In the genomic region with DNA sequence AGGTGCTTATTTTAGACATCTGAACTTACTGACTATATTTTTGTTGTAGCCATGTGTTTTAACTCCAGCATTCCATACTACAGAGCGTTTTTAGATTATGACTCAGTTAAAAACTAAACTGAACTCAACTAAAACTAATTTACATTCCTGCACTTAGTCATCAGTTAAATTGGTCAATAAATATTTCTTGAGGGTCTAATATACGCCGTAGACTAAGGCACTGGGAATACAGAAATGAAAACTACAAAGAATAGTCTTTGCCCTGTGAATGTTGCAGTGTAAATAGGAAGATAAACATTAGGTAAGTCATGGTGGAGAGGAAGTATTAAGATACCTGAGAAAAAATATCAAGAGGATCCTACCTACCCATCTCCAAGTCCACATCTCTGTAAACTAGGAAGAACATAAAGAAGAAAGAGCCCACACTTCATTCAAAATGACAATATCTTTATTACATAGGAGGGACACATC, we compare ENCODE assay signal across 10 cellular contexts. TPM values are rescaled to one million over a fixed set of nuclear protein-coding genes. Genes with fewer than 3 reads are reported as not detected.
A peak's percentile ranks its signal among the peaks of the same experiment; 100 is the strongest.
DNase-seq lines count a peak whose midpoint lies in the region; ATAC-seq, FAIRE-seq and TF ChIP-seq lines count a peak whose summit lies in the region.
"Had no signal": no experiment of that assay in that cellular context is flagged by ENCODE, and none has a peak within 500 bp of the region (broad histone marks: within the 10 kb centered on the region; RNA-seq: fewer than 3 reads in every experiment).

No MANE protein-coding gene starts in this region.

- no peak for TF ChIP-seq POLR2A in GM12892 (IDR thresholded peaks at IDR 0.05; ENCODE audit: low read depth, low read length)

- peaks cover 14% of the 10 kb centered on the region for H3K36me3 ChIP-seq in SK-N-MC (ENCODE audit: insufficient read depth, low read length)

- H3K4me3 ChIP-seq in SK-N-MC (peak overlapping the region; percentile 55), retinal pigment epithelial cell (ENCODE audit: low read length) (no peak overlapping the region)

- no peaks in the 10 kb centered on the region for H3K9me3 ChIP-seq in SK-N-MC (ENCODE audit: low read depth, low read length)
- no peaks in the 10 kb centered on the region for H3K9me3 ChIP-seq in T-helper 17 cell (ENCODE audit: control insufficient read depth, low read length, poor library complexity, severe bottlenecking)

- TF ChIP-seq CTCF in retinal pigment epithelial cell (conservative IDR thresholded peaks at IDR 0.05; ENCODE audit: low read depth, low read length): no peak

- H3K4me1 Mint-ChIP-seq in T-helper 17 cell: peaks cover 43% of the 10 kb centered on the region

- no peak for DNase-seq in GM12892 (ENCODE audit: insufficient read length)
- no peak for DNase-seq in SK-N-MC (ENCODE audit: low read depth, low spot score)
- DNase-seq in fibroblast of peridontal ligament (ENCODE audit: extremely low read depth): peak; percentile 81
- peak; percentile 65 for DNase-seq in retinal pigment epithelial cell (ENCODE audit: low read depth)
- DNase-seq in iPS-NIHi7 (ENCODE audit: extremely low spot score): no peak
- no peak for DNase-seq in NCI-H446 (lab: John Stamatoyannopoulos, UW)
- no peak for DNase-seq in T-helper 17 cell
- DNase-seq in sciatic nerve (ENCODE audit: low spot score): no peak
- DNase-seq: activated CD4-positive, alpha-beta T cell treated with anti-CD3 and anti-CD28 coated beads for 48 hours; DMS153 had no signal

- peak overlapping the region; percentile 86 for H3K27ac ChIP-seq in SK-N-MC

- intact Hi-C loops in sciatic nerve (cut with DNase I): no loop called here

- H3K27ac Mint-ChIP-seq in T-helper 17 cell: no peak overlapping the region

- H3K36me3 Mint-ChIP-seq in T-helper 17 cell (ENCODE audit: low read depth): peaks cover 9% of the 10 kb centered on the region

- no peak overlapping the region for H3K9ac ChIP-seq in SK-N-MC (ENCODE audit: insufficient read length)

- ATAC-seq in T-helper 17 cell (no peak), sciatic nerve (no peak)

- H3K27me3 Mint-ChIP-seq in T-helper 17 cell: no peaks in the 10 kb centered on the region

- FAIRE-seq in GM12892 (lab: Jason Lieb, UNC): peak; percentile 24

- no peak overlapping the region for H3K4me3 Mint-ChIP-seq in T-helper 17 cell

RNA-seq across cellular contexts. Expression of a gene that starts 52.7 kb away (rescaled TPM):
- polyA plus RNA-seq in GM12892 (2012; ENCODE audit: missing spikeins): 6.4 TPM
- total RNA-seq in T-helper 17 cell (10 to 100 TPM; 36.1 to 40.2 TPM), sciatic nerve (102 TPM)

Comparison
In these comparisons a context has a peak if more than half of its experiments do, and no peak if none do; other contexts are left out.
1. DNase-seq: peak in fibroblast of peridontal ligament (single experiment) and retinal pigment epithelial cell (single experiment); none in GM12892 (single experiment), SK-N-MC (single experiment), iPS-NIHi7 (single experiment), NCI-H446 (0 of 2), T-helper 17 cell (0 of 3) and sciatic nerve (single experiment).